ENCODE assay signal across 21 cellular contexts in the genomic region with DNA sequence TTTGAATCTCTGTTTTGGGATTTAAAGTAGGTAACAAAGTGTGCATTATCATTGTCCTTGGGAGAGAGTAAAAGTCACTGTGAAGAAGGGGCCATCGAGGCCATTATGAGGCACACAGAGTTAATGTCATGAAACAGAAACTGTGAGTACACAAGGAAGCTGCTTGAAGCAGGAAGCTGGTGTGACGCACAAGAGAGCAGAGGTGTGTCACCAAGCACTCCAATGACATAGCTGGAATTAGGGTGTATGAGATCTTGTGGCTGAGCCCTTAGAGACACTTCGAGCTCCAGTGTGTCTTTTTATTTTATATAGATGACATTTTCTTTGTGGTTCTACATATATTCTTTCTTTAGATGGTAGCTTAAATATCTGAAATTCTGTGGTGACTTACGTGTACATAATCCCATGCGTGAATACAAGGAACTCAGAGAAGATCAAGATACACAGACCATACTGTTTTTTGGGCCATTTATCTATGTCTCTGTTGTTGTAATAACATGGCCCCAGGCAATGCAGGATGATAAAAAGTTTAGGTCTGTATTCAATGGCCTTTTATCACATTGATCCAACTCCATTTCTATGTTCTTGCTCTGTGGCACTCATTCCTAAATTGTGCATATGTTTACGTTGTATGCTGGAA.
DNase-seq lines count a peak whose midpoint lies in the region; ATAC-seq and TF ChIP-seq lines count a peak whose summit lies in the region.
"Had no signal": no experiment of that assay in that cellular context is flagged by ENCODE, and none has a peak within 500 bp of the region (broad histone marks: within the 10 kb centered on the region; RNA-seq: fewer than 3 reads in every experiment).

No MANE protein-coding gene starts in this region.

- peak; percentile 71 for DNase-seq in DMS153 (lab: John Stamatoyannopoulos, UW)
- no peak for DNase-seq in DMS153 treated with DMSO at 0.1 percent for 48 hours (lab: John Stamatoyannopoulos, UW; ENCODE audit: unreplicated experiment)
- peak; percentile 36 for DNase-seq in RPMI7951 (ENCODE audit: low read depth)
- no peak for DNase-seq in upper lobe of right lung
- no peak for DNase-seq in mesenchymal stem cell
- DNase-seq: BE2C; CD4-positive, alpha-beta T cell; HFFc6; IMR-90; Kasumi-1; MM.1S; NCI-H1417; NCI-H187 treated with DMSO at 0.1 percent for 48 hours; NCI-H510A treated with DMSO at 0.1 percent for 48 hours; PC-9; SK-N-SH; T-helper 1 cell had no signal

- peak; percentile 58 for ATAC-seq in esophagus mucosa
- peak; percentile 35 for ATAC-seq in upper lobe of right lung
- no peak for ATAC-seq in HG03521 (IDR thresholded peaks at IDR 0.05; ENCODE audit: unreplicated experiment)
- no peak for ATAC-seq in GM19324 (IDR thresholded peaks at IDR 0.05; ENCODE audit: low FRiP score, unreplicated experiment)

- no peak overlapping the region for H2AFZ ChIP-seq in mesenchymal stem cell (ENCODE audit: low read depth, low read length)
- H2AFZ ChIP-seq: PC-9 had no signal

- H4K91ac ChIP-seq in mesenchymal stem cell (ENCODE audit: low read length): no peak overlapping the region

- no peak overlapping the region for H2BK12ac ChIP-seq in mesenchymal stem cell (ENCODE audit: low read length in 2 of 2)

- intact Hi-C loops in upper lobe of right lung (cut with DNase I): no loop called here

- H3K27me3 ChIP-seq in upper lobe of right lung (no peaks in the 10 kb centered on the region), mesenchymal stem cell (ENCODE audit: control insufficient read depth in 1 of 2, insufficient read depth in 1 of 2, low read length in 2 of 2) (no peaks in the 10 kb centered on the region)
- H3K27me3 ChIP-seq: BE2C had no signal

- no peak for TF ChIP-seq CTCF in upper lobe of right lung (IDR thresholded peaks at IDR 0.05)

- H2BK120ac ChIP-seq in mesenchymal stem cell (ENCODE audit: low read depth, low read length): no peak overlapping the region

- no peak overlapping the region for H2BK5ac ChIP-seq in mesenchymal stem cell (ENCODE audit: low read depth, low read length, poor library complexity, severe bottlenecking)

- no peaks in the 10 kb centered on the region for H3K79me1 ChIP-seq in mesenchymal stem cell (replicated peaks; ENCODE audit: low read length, poor library complexity, severe bottlenecking)

- H3K9ac ChIP-seq in mesenchymal stem cell (ENCODE audit: low read length): no peak overlapping the region
- H3K9ac ChIP-seq: SK-N-SH had no signal

- H3K4ac ChIP-seq in mesenchymal stem cell (ENCODE audit: low read depth in 1 of 2, low read length in 2 of 2): no peak overlapping the region

- H3K14ac ChIP-seq in mesenchymal stem cell (ENCODE audit: low read length in 2 of 2): no peak overlapping the region

- H3K36me3 ChIP-seq in upper lobe of right lung (no peaks in the 10 kb centered on the region), mesenchymal stem cell (ENCODE audit: control insufficient read depth in 1 of 2, insufficient read depth in 2 of 2, low read depth in 1 of 2, low read length in 2 of 2) (no peaks in the 10 kb centered on the region)
- H3K36me3 ChIP-seq: BE2C had no signal

- H3K9me3 ChIP-seq in upper lobe of right lung (no peaks in the 10 kb centered on the region), mesenchymal stem cell (ENCODE audit: control insufficient read depth, low read length) (peaks cover 2% of the 10 kb centered on the region)
- H3K9me3 ChIP-seq: BE2C, SK-N-SH had no signal

- H2AK5ac ChIP-seq in mesenchymal stem cell (ENCODE audit: low read length, severe bottlenecking): no peak overlapping the region

- no peak overlapping the region for H3K4me2 ChIP-seq in mesenchymal stem cell (ENCODE audit: low read length, poor library complexity, severe bottlenecking)
- H3K4me2 ChIP-seq: PC-9, SK-N-SH had no signal

- 70% methylated on average over 4 of the region's 6 CpGs for WGBS in mesenchymal stem cell

- no peak overlapping the region for H3K27ac ChIP-seq in upper lobe of right lung
- no peak overlapping the region for H3K27ac ChIP-seq in mesenchymal stem cell (ENCODE audit: low read length, poor library complexity, severe bottlenecking)
- H3K27ac ChIP-seq: 22Rv1, PC-9 had no signal

- no peak overlapping the region for H4K8ac ChIP-seq in mesenchymal stem cell (ENCODE audit: low read length)

- H3K4me1 ChIP-seq in upper lobe of right lung (no peaks in the 10 kb centered on the region), mesenchymal stem cell (ENCODE audit: control insufficient read depth, insufficient read depth, low read depth, low read length) (no peaks in the 10 kb centered on the region)
- H3K4me1 ChIP-seq: BE2C had no signal

- H3K23ac ChIP-seq in mesenchymal stem cell (ENCODE audit: low read length in 2 of 2): no peak overlapping the region

- H3K18ac ChIP-seq in mesenchymal stem cell (ENCODE audit: low read depth in 1 of 2, low read length in 2 of 2): no peak overlapping the region

- H3K4me3 ChIP-seq in upper lobe of right lung: no peak overlapping the region
- H3K4me3 ChIP-seq in mesenchymal stem cell (ENCODE audit: insufficient read depth in 1 of 2, low read depth in 1 of 2, low read length in 2 of 2): no peak overlapping the region
- H3K4me3 ChIP-seq: PC-9 had no signal

- H2BK15ac ChIP-seq in mesenchymal stem cell (ENCODE audit: low read depth, poor library complexity, severe bottlenecking): no peak overlapping the region

Comparison
In these comparisons a context has a peak if more than half of its experiments do, and no peak if none do; other contexts are left out.
1. DNase-seq: peak in DMS153 (single experiment) and RPMI7951 (single experiment); none in DMS153 treated with DMSO at 0.1 percent for 48 hours (single experiment), upper lobe of right lung (single experiment) and mesenchymal stem cell (single experiment).
2. ATAC-seq: peak in esophagus mucosa (single experiment) and upper lobe of right lung (single experiment); none in HG03521 (single experiment) and GM19324 (single experiment).